Comparison of ENCODE assay signal across 20 cellular contexts in the genomic region with DNA sequence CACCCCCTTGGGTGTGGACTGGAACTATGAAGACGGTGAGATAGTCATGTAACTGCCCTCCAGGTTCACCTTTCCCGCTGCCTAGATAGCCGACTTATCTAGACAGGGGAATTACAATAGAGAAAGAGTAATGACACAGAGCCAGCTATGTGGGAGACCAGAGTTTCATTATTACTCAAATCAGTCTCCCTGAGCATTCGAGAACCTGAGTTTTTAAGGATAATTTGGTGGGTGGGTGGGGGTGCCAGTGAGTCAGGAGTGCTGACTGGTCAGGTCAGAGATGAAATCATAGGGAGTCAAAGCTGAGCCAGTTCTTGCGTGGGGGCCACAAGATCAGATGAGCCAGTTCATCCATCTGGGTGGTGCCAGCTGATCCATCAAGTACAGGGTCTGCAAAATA. TPM values are rescaled to one million over a fixed set of nuclear protein-coding genes. Genes with fewer than 3 reads are reported as not detected.
DNase-seq lines count a peak whose midpoint lies in the region; ATAC-seq and TF ChIP-seq lines count a peak whose summit lies in the region.
"Had no signal": no experiment of that assay in that cellular context is flagged by ENCODE, and none has a peak within 500 bp of the region (broad histone marks: within the 10 kb centered on the region; RNA-seq: fewer than 3 reads in every experiment).

No MANE protein-coding gene starts in this region.

- 75% methylated on average over 5 of the region's 5 CpGs for WGBS in smooth muscle cell (ENCODE audit: low lambda C conversion rate)

- no peak overlapping the region for H3K9ac ChIP-seq in smooth muscle cell (ENCODE audit: low read depth)

- no peak overlapping the region for H3K4me3 Mint-ChIP-seq in activated T-cell treated with anti-CD3 and anti-CD28 coated beads, Interleukin-2, amount 50 U/mL, for 4 hours
- no peak overlapping the region for H3K4me3 Mint-ChIP-seq in GM23338
- H3K4me3 Mint-ChIP-seq in activated T-helper 17 cell treated with anti-CD3 and anti-CD28 coated beads, Interleukin-2, amount 50 U/mL, for 72 hours: peak overlapping the region; percentile 23
- H3K4me3 Mint-ChIP-seq: activated T-helper 1 cell treated with anti-CD3 and anti-CD28 coated beads, Interleukin-12 subunit alpha, Interleukin-12 subunit beta, Interleukin-2, Interleukin-4 antibody, amounts not matched to agents 30 ng/mL and 10 ng/mL and 1 ng/mL, durations not matched to agents 14 hours and 24 hours and 36 hours; CD14-positive monocyte had no signal

- H3K9me3 ChIP-seq in smooth muscle cell (replicated peaks; ENCODE audit: low read depth): no peaks in the 10 kb centered on the region
- H3K9me3 ChIP-seq: mucosa of descending colon, sigmoid colon, transverse colon had no signal

- TF ChIP-seq CTCF in GM23338 (conservative IDR thresholded peaks at IDR 0.05; ENCODE audit: low read depth in 2 of 2): no peak
- TF ChIP-seq CTCF in smooth muscle cell (IDR thresholded peaks at IDR 0.05; ENCODE audit: borderline replicate concordance, insufficient read depth, poor library complexity, severe bottlenecking): no peak

- H3K4me1 ChIP-seq in GM23338 (ENCODE audit: insufficient read depth) (0 out of 2 replicates have a peak, but pooled peaks cover under 1% of the 10 kb centered on the region), smooth muscle cell (ENCODE audit: low read depth) (no peaks in the 10 kb centered on the region)
- H3K4me1 ChIP-seq: sigmoid colon, transverse colon had no signal

- no peaks in the 10 kb centered on the region; the same call in 1 of the 2 replicates for H3K9me2 ChIP-seq in GM23338 (ENCODE audit: insufficient read depth)

- H3K27ac ChIP-seq in GM23338 (ENCODE audit: low read depth): no peak overlapping the region
- H3K27ac ChIP-seq in smooth muscle cell (ENCODE audit: low read depth): no peak overlapping the region
- H3K27ac ChIP-seq: hepatocyte, sigmoid colon, transverse colon had no signal

- no peaks in the 10 kb centered on the region for H3K9me3 Mint-ChIP-seq in activated T-cell treated with anti-CD3 and anti-CD28 coated beads, Interleukin-2, amount 50 U/mL, for 4 hours
- no peaks in the 10 kb centered on the region for H3K9me3 Mint-ChIP-seq in GM23338
- H3K9me3 Mint-ChIP-seq in activated T-helper 17 cell treated with anti-CD3 and anti-CD28 coated beads, Interleukin-2, amount 50 U/mL, for 72 hours: no peaks in the 10 kb centered on the region
- H3K9me3 Mint-ChIP-seq: activated T-helper 1 cell treated with anti-CD3 and anti-CD28 coated beads, Interleukin-12 subunit alpha, Interleukin-12 subunit beta, Interleukin-2, Interleukin-4 antibody, amounts not matched to agents 30 ng/mL and 10 ng/mL and 1 ng/mL, durations not matched to agents 14 hours and 24 hours and 36 hours had no signal

- H2AFZ ChIP-seq in GM23338 (peak overlapping the region; percentile 60), smooth muscle cell (ENCODE audit: low read depth) (no peak overlapping the region)
- H2AFZ ChIP-seq: hepatocyte had no signal

- H3K36me3 ChIP-seq in GM23338 (ENCODE audit: insufficient read depth) (no peaks in the 10 kb centered on the region), smooth muscle cell (ENCODE audit: low read depth) (no peaks in the 10 kb centered on the region)
- H3K36me3 ChIP-seq: sigmoid colon, transverse colon had no signal

- no peaks in the 10 kb centered on the region for H3F3A ChIP-seq in GM23338 (replicated peaks; ENCODE audit: low read depth)
- H3F3A ChIP-seq in smooth muscle cell (ENCODE audit: low read depth): no peaks in the 10 kb centered on the region

- H3K27me3 ChIP-seq in GM23338 (ENCODE audit: insufficient read depth) (no peaks in the 10 kb centered on the region), smooth muscle cell (ENCODE audit: low read depth) (no peaks in the 10 kb centered on the region)
- H3K27me3 ChIP-seq: hepatocyte, sigmoid colon, transverse colon had no signal

- ATAC-seq in activated T-cell treated with anti-CD3 and anti-CD28 coated beads, Interleukin-2, amount 50 U/mL, for 4 hours: peak; percentile 65 to 74
- ATAC-seq in GM23338: peak; percentile 49
- ATAC-seq in activated T-helper 17 cell treated with anti-CD3 and anti-CD28 coated beads, Interleukin-2, amount 50 U/mL, for 72 hours (replicated peaks): peak; percentile 89
- ATAC-seq in GM19397 (IDR thresholded peaks at IDR 0.05; ENCODE audit: unreplicated experiment): no peak
- ATAC-seq: mucosa of descending colon had no signal

- H3K4me2 ChIP-seq in GM23338: 0 out of 2 replicates have a peak overlapping the region, but pooled peaks have one; percentile 39
- no peak overlapping the region for H3K4me2 ChIP-seq in smooth muscle cell
- H3K4me2 ChIP-seq: hepatocyte had no signal

- no peak overlapping the region for H3K4me3 ChIP-seq in GM23338
- H3K4me3 ChIP-seq in smooth muscle cell: no peak overlapping the region
- H3K4me3 ChIP-seq: hepatocyte, mucosa of descending colon, sigmoid colon, transverse colon had no signal

- peaks cover 3% of the 10 kb centered on the region for H3K4me1 Mint-ChIP-seq in activated T-cell treated with anti-CD3 and anti-CD28 coated beads, Interleukin-2, amount 50 U/mL, for 4 hours (ENCODE audit: low read depth)
- peaks cover 8% of the 10 kb centered on the region for H3K4me1 Mint-ChIP-seq in GM23338
- peaks cover 12% of the 10 kb centered on the region for H3K4me1 Mint-ChIP-seq in activated T-helper 17 cell treated with anti-CD3 and anti-CD28 coated beads, Interleukin-2, amount 50 U/mL, for 72 hours
- H3K4me1 Mint-ChIP-seq: CD14-positive monocyte had no signal

- H3K27ac Mint-ChIP-seq in GM23338: no peak overlapping the region
- peak overlapping the region; percentile 83 for H3K27ac Mint-ChIP-seq in activated T-helper 17 cell treated with anti-CD3 and anti-CD28 coated beads, Interleukin-2, amount 50 U/mL, for 72 hours
- H3K27ac Mint-ChIP-seq: activated T-helper 1 cell treated with anti-CD3 and anti-CD28 coated beads, Interleukin-12 subunit alpha, Interleukin-12 subunit beta, Interleukin-2, Interleukin-4 antibody, amounts not matched to agents 30 ng/mL and 10 ng/mL and 1 ng/mL, durations not matched to agents 14 hours and 24 hours and 36 hours; CD14-positive monocyte had no signal

- peaks cover 2% of the 10 kb centered on the region for H3K27me3 Mint-ChIP-seq in activated T-cell treated with anti-CD3 and anti-CD28 coated beads, Interleukin-2, amount 50 U/mL, for 4 hours (ENCODE audit: low read depth)
- no peaks in the 10 kb centered on the region for H3K27me3 Mint-ChIP-seq in GM23338 (ENCODE audit: insufficient read depth, low read depth, poor library complexity)
- peaks cover 7% of the 10 kb centered on the region for H3K27me3 Mint-ChIP-seq in activated T-helper 17 cell treated with anti-CD3 and anti-CD28 coated beads, Interleukin-2, amount 50 U/mL, for 72 hours

- H3K79me2 ChIP-seq in GM23338 (replicated peaks; ENCODE audit: insufficient read depth) (no peaks in the 10 kb centered on the region), smooth muscle cell (ENCODE audit: low read depth) (no peaks in the 10 kb centered on the region)
- H3K79me2 ChIP-seq: hepatocyte had no signal

- H4K20me1 ChIP-seq in GM23338 (replicated peaks; ENCODE audit: insufficient read depth) (no peaks in the 10 kb centered on the region), smooth muscle cell (ENCODE audit: low read depth) (no peaks in the 10 kb centered on the region)

- H3K36me3 Mint-ChIP-seq in activated T-cell treated with anti-CD3 and anti-CD28 coated beads, Interleukin-2, amount 50 U/mL, for 4 hours (ENCODE audit: insufficient read depth): no peaks in the 10 kb centered on the region
- no peaks in the 10 kb centered on the region for H3K36me3 Mint-ChIP-seq in GM23338 (ENCODE audit: low read depth)
- H3K36me3 Mint-ChIP-seq in activated T-helper 17 cell treated with anti-CD3 and anti-CD28 coated beads, Interleukin-2, amount 50 U/mL, for 72 hours (ENCODE audit: low read depth): no peaks in the 10 kb centered on the region
- H3K36me3 Mint-ChIP-seq: CD14-positive monocyte had no signal

- no peak for DNase-seq in activated T-cell treated with anti-CD3 and anti-CD28 coated beads, Interleukin-2, amount 50 U/mL, for 4 hours
- DNase-seq in activated T-cell treated with anti-CD3 and anti-CD28 coated beads for 4 hours (no peak), GM23338 (ENCODE audit: low spot score) (no peak), dedifferentiated amniotic fluid mesenchymal stem cell (ENCODE audit: extremely low spot score) (no peak), smooth muscle cell (lab: John Stamatoyannopoulos, UW; ENCODE audit: unreplicated experiment) (no peak)
- peak; percentile 11 to 38 for DNase-seq in stimulated activated CD8-positive, alpha-beta memory T cell treated with anti-CD3 and anti-CD28 coated beads, Interleukin-15, amount 100 ng/mL, for 48 hours (ENCODE audit: low read depth in 2 of 2)
- DNase-seq: foreskin fibroblast, KBM-7, mucosa of descending colon, NCI-H1694 treated with DMSO at 0.1 percent for 48 hours, NCI-H748 treated with DMSO at 0.1 percent for 48 hours, posterior cingulate gyrus, sigmoid colon, T1000, transverse colon had no signal

TF ChIP-seq in GM23338, 12 proteins besides CTCF, POLR2A, EP300 and RAD21:
- no peak for TF ChIP-seq ZNF331 (CRISPR knock-in tag; IDR thresholded peaks at IDR 0.05; ENCODE audit: low read depth)
- TF ChIP-seq JUNB (IDR thresholded peaks at IDR 0.05; ENCODE audit: unreplicated experiment): no peak
- no peak for TF ChIP-seq POLR2AphosphoS5 (IDR thresholded peaks at IDR 0.05; ENCODE audit: low read depth)
- no peak for TF ChIP-seq CREB1 (CRISPR knock-in tag; IDR thresholded peaks at IDR 0.05; ENCODE audit: low read depth)
- no peak for TF ChIP-seq EZH2 (IDR thresholded peaks at IDR 0.05; ENCODE audit: low read depth, unreplicated experiment)

RNA-seq across cellular contexts. Expression of a gene that starts 19.7 kb away (rescaled TPM):
- 10 to 100 TPM; 65.3 to 82.5 (median 69.6) TPM for total RNA-seq in activated T-cell treated with anti-CD3 and anti-CD28 coated beads, Interleukin-2, amount 50 U/mL, for 4 hours
- 33.4 and 57.4 TPM in 2 replicates for total RNA-seq in GM23338 (2014; rRNA removed; shearing (Covaris generic))
- polyA plus RNA-seq in GM23338 (2016; fragmentation: Nextera tagmentation; extraction: Ambion mirVana) (312 and 343 TPM in 2 replicates), smooth muscle cell (56.0 and 63.1 TPM in 2 replicates)
- total RNA-seq in activated T-helper 17 cell treated with anti-CD3 and anti-CD28 coated beads, Interleukin-2, amount 50 U/mL, for 72 hours: 10 to 100 TPM; 33.4 to 48.7 TPM
- 26.6 and 34.6 TPM in 2 replicates for total RNA-seq in smooth muscle cell

Comparison
In these comparisons a context has a peak if more than half of its experiments do, and no peak if none do; other contexts are left out.
1. DNase-seq: peak in stimulated activated CD8-positive, alpha-beta memory T cell treated with anti-CD3 and anti-CD28 coated beads, Interleukin-15, amount 100 ng/mL, for 48 hours (2 of 2); none in activated T-cell treated with anti-CD3 and anti-CD28 coated beads, Interleukin-2, amount 50 U/mL, for 4 hours (single experiment), activated T-cell treated with anti-CD3 and anti-CD28 coated beads for 4 hours (single experiment), GM23338 (single experiment), dedifferentiated amniotic fluid mesenchymal stem cell (single experiment) and smooth muscle cell (single experiment).